ENCODE assay signal across 9 cellular contexts in genomic region chr3:149393355-149394165, GRCh38. TPM values are rescaled to one million over a fixed set of nuclear protein-coding genes. Genes with fewer than 3 reads are reported as not detected.
DNase-seq lines count a peak whose midpoint lies in the region; ATAC-seq and TF ChIP-seq lines count a peak whose summit lies in the region.
"Had no signal": no experiment of that assay in that cellular context is flagged by ENCODE, and none has a peak within 500 bp of the region (broad histone marks: within the 10 kb centered on the region; RNA-seq: fewer than 3 reads in every experiment).

No MANE protein-coding gene starts in this region.

- H3K79me1 ChIP-seq in H9 (ENCODE audit: insufficient read depth, low read depth, low read length, poor library complexity, severe bottlenecking): no peaks in the 10 kb centered on the region

- no peak overlapping the region for H2BK5ac ChIP-seq in H9 (ENCODE audit: insufficient read length, low read length)

- H3K56ac ChIP-seq in H9 (ENCODE audit: insufficient read length, low read depth, low read length): no peak overlapping the region

- H2BK12ac ChIP-seq in H9 (ENCODE audit: insufficient read length, low read depth, low read length): no peak overlapping the region

- DNase-seq in NCI-H524 (lab: John Stamatoyannopoulos, UW) (peak; percentile 35 to 73), NCI-H524 treated with DMSO at 0.1 percent for 48 hours (lab: John Stamatoyannopoulos, UW) (no peak), H9 (peak; percentile 69), MG63 (peak; percentile 82), RWPE2 (ENCODE audit: low spot score) (no peak), ecto neural progenitor cell (ENCODE audit: low spot score) (peak; percentile 66), lung (ENCODE audit: low spot score) (peak; percentile 80), thyroid gland (peak; percentile 72 to 80)

- no peaks in the 10 kb centered on the region for H3K9me3 Mint-ChIP-seq in H9
- H3K9me3 Mint-ChIP-seq: CD4-positive, CD25-positive, alpha-beta regulatory T cell had no signal

- TF ChIP-seq POLR2A in thyroid gland (IDR thresholded peaks at IDR 0.05): no peak

- intact Hi-C loops in thyroid gland (cut with DNase I): no loop called here

- H4K20me1 ChIP-seq in H9 (ENCODE audit: control insufficient read depth, insufficient read depth, insufficient read length): no peaks in the 10 kb centered on the region

- TF ChIP-seq CTCF in H9 (conservative IDR thresholded peaks at IDR 0.05) (peak; percentile 96), RWPE2 (IDR thresholded peaks at IDR 0.05; ENCODE audit: poor library complexity, severe bottlenecking) (peak; percentile 89), lung (IDR thresholded peaks at IDR 0.05; ENCODE audit: control extremely low read depth, extremely low read depth) (peak; percentile 68), thyroid gland (IDR thresholded peaks at IDR 0.05) (peak; percentile 36 to 92 (median 82))

- H3T11ph ChIP-seq in H9 (ENCODE audit: low read length): no peak overlapping the region

- no CpG with 5 or more reads among the region's 4 CpGs for WGBS in H9 (ENCODE audit: extremely low coverage, insufficient read length, low lambda C conversion rate)
- 23 to 33% methylated on average over 4 of the region's 4 CpGs for WGBS in lung, 2 donors
- WGBS in thyroid gland, 2 donors: 41 to 46% methylated on average over 4 of the region's 4 CpGs

- H3K4ac ChIP-seq in H9 (ENCODE audit: low read depth, low read length): no peak overlapping the region

- H3K4me1 ChIP-seq in H9 (ENCODE audit: insufficient read depth, low read length) (no peaks in the 10 kb centered on the region), RWPE2 (ENCODE audit: insufficient read depth, poor library complexity, severe bottlenecking) (peaks cover 29% of the 10 kb centered on the region), lung (ENCODE audit: control insufficient read depth in 2 of 2, insufficient read depth in 2 of 2, low read length in 2 of 2) (peaks cover 1 to 2% of the 10 kb centered on the region in 2 donors), thyroid gland (peaks cover 17 to 21% of the 10 kb centered on the region in 2 donors)

- no peak overlapping the region for H3K4me2 ChIP-seq in H9 (ENCODE audit: insufficient read depth, insufficient read length, low read length)

- no peak overlapping the region for H4K8ac ChIP-seq in H9 (replicated peaks; ENCODE audit: insufficient read length, low read depth, low read length)

- H3K18ac ChIP-seq in H9 (ENCODE audit: insufficient read length, low read depth, low read length): no peak overlapping the region

- no peaks in the 10 kb centered on the region; a peak in 1 of 7 replicates for H3K36me3 Mint-ChIP-seq in H9 (ENCODE audit: insufficient read depth in 1 of 3, low read depth in 3 of 3)
- H3K36me3 Mint-ChIP-seq: CD4-positive, CD25-positive, alpha-beta regulatory T cell had no signal

- H3K27ac ChIP-seq in H9 (ENCODE audit: insufficient read length, low read depth, low read length) (no peak overlapping the region), RWPE2 (ENCODE audit: poor library complexity, severe bottlenecking) (peak overlapping the region; percentile 16), lung (ENCODE audit: low read depth in 1 of 2, low read length in 1 of 2) (no peak overlapping the region), thyroid gland (no peak overlapping the region)

- H3K27me3 Mint-ChIP-seq in H9 (ENCODE audit: low read depth): no peaks in the 10 kb centered on the region

- H2BK120ac ChIP-seq in H9 (ENCODE audit: low read depth, low read length, poor library complexity, severe bottlenecking): no peak overlapping the region

- no peak overlapping the region for H4K5ac ChIP-seq in H9 (ENCODE audit: insufficient read length, low read depth, low read length)

- H3K23ac ChIP-seq in H9 (ENCODE audit: insufficient read length, low read depth, low read length): no peak overlapping the region

- H3K27me3 ChIP-seq in H9 (ENCODE audit: insufficient read depth, low read length) (no peaks in the 10 kb centered on the region), MG63 (no peaks in the 10 kb centered on the region), RWPE2 (ENCODE audit: insufficient read depth, poor library complexity, severe bottlenecking) (no peaks in the 10 kb centered on the region), lung (ENCODE audit: control insufficient read depth, insufficient read depth) (no peaks in the 10 kb centered on the region), thyroid gland (no peaks in the 10 kb centered on the region)

- H3K36me3 ChIP-seq in MG63: no peaks in the 10 kb centered on the region
- H3K36me3 ChIP-seq in RWPE2 (ENCODE audit: low read depth): no peaks in the 10 kb centered on the region
- H3K36me3 ChIP-seq in lung (ENCODE audit: control insufficient read depth in 2 of 2, insufficient read depth in 2 of 2, low read length in 2 of 2): no peaks in the 10 kb centered on the region
- H3K36me3 ChIP-seq in thyroid gland: no peaks in the 10 kb centered on the region

- H3K4me3 Mint-ChIP-seq in H9: no peak overlapping the region
- H3K4me3 Mint-ChIP-seq: CD4-positive, CD25-positive, alpha-beta regulatory T cell had no signal

- no peaks in the 10 kb centered on the region for H3K23me2 ChIP-seq in H9 (ENCODE audit: insufficient read length, low read depth, low read length, poor library complexity, severe bottlenecking)

- no peak overlapping the region for H3K14ac ChIP-seq in H9 (ENCODE audit: insufficient read depth, low read length)

- H3K79me2 ChIP-seq in H9 (ENCODE audit: insufficient read depth, low read length): no peaks in the 10 kb centered on the region

- no peaks in the 10 kb centered on the region for H3K4me1 Mint-ChIP-seq in H9
- H3K4me1 Mint-ChIP-seq: CD4-positive, CD25-positive, alpha-beta regulatory T cell had no signal

- ATAC-seq in RWPE2 (ENCODE audit: low read depth) (peak; percentile 48), lung (ENCODE audit: insufficient read depth, low FRiP score) (peak; percentile 90)

- H4K91ac ChIP-seq in H9 (ENCODE audit: insufficient read length, low read depth, low read length): no peak overlapping the region

- H3K9ac ChIP-seq in H9 (ENCODE audit: extremely low read depth, insufficient read length, low read length): no peak overlapping the region

- no peak overlapping the region for H2AK5ac ChIP-seq in H9 (ENCODE audit: insufficient read length, low read length)

- no peak overlapping the region for H3K27ac Mint-ChIP-seq in H9
- H3K27ac Mint-ChIP-seq: CD4-positive, CD25-positive, alpha-beta regulatory T cell had no signal

- H3K4me3 ChIP-seq in MG63 (no peak overlapping the region), RWPE2 (ENCODE audit: severe bottlenecking) (no peak overlapping the region), lung (no peak overlapping the region), thyroid gland (replicated peaks in 1 of 3) (no peak overlapping the region)

- H3K9me3 ChIP-seq in H9 (ENCODE audit: control insufficient read depth, low read depth, low read length): no peaks in the 10 kb centered on the region
- peaks cover 5% of the 10 kb centered on the region; the same call in 1 of the 2 replicates for H3K9me3 ChIP-seq in MG63
- no peaks in the 10 kb centered on the region for H3K9me3 ChIP-seq in RWPE2 (ENCODE audit: severe bottlenecking)
- no peaks in the 10 kb centered on the region for H3K9me3 ChIP-seq in lung (ENCODE audit: control insufficient read depth in 2 of 2, insufficient read depth in 1 of 2, low read length in 1 of 2)
- no peaks in the 10 kb centered on the region for H3K9me3 ChIP-seq in thyroid gland

- H2AFZ ChIP-seq in H9 (ENCODE audit: low read length): no peak overlapping the region

- no peak overlapping the region for H2BK15ac ChIP-seq in H9 (ENCODE audit: low read depth, low read length)

- no peak overlapping the region for H2BK20ac ChIP-seq in H9 (ENCODE audit: low read depth, low read length, poor library complexity, severe bottlenecking)

RNA-seq across cellular contexts. Expression of gene TM4SF1, which starts 16.1 kb away (rescaled TPM):
- 1.2 and 2.2 TPM in 2 replicates for total RNA-seq in H9 (2021)
- total RNA-seq in MG63 (2014; rRNA removed; shearing (Covaris generic); ENCODE audit: low replicate concordance): 408 and 422 TPM in 2 replicates
- total RNA-seq in lung: 100 to 1,000 TPM; 177 to 281 TPM
- polyA plus RNA-seq in lung: 100 to 1,000 TPM; 215 to 261 TPM
- 100 to 1,000 TPM in 1 of 4 donors, 10 to 100 TPM in 3; 32.4 to 244 (median 79.3) TPM for total RNA-seq in thyroid gland
- polyA plus RNA-seq: CD4-positive, CD25-positive, alpha-beta regulatory T cell had no signal

Comparison
In these comparisons a context has a peak if more than half of its experiments do, and no peak if none do; other contexts are left out.
1. DNase-seq: peak in NCI-H524 (2 of 2), H9 (single experiment), MG63 (single experiment), ecto neural progenitor cell (single experiment), lung (single experiment) and thyroid gland (2 of 2); none in NCI-H524 treated with DMSO at 0.1 percent for 48 hours (single experiment) and RWPE2 (single experiment).
2. RNA of gene TM4SF1, which starts 16.1 kb away (total RNA-seq): 408 to 422 TPM in MG63, 177 to 281 TPM in lung and 32.4 to 244 TPM in thyroid gland; 1.2 to 2.2 TPM in H9; every median in the first group is over 10 times any median in the second.
3. Peak in every context shown above with its lines, with median percentiles within 50 percentile points of each other: CTCF ChIP-seq.